In genomic region chr4:89334830-89335229, GRCh38 we compare ENCODE assay signal across 31 cellular contexts.
"Had no signal": no experiment of that assay in that cellular context is flagged by ENCODE, and none has a peak within 500 bp of the region (broad histone marks: within the 10 kb centered on the region; RNA-seq: fewer than 3 reads in every experiment).

No MANE protein-coding gene starts in this region.

- H3K4me3 Mint-ChIP-seq: activated B cell treated with CpG ODN at 0.5 μM for 24 hours; activated CD4-positive, alpha-beta memory T cell treated with anti-CD3 and anti-CD28 coated beads for 36 hours; activated CD4-positive, alpha-beta T cell treated with anti-CD3 and anti-CD28 coated beads, Interleukin-2, amount 10 ng/mL, durations not matched to agents 24 days and 14 days; activated CD8-positive, alpha-beta T cell treated with anti-CD3 and anti-CD28 coated beads for 36 hours; activated naive CD4-positive, alpha-beta T cell treated with anti-CD3 and anti-CD28 coated beads, Interleukin-2, amount 10 ng/mL, durations not matched to agents 7 days and 5 days; activated naive CD4-positive, alpha-beta T cell treated with anti-CD3 and anti-CD28 coated beads, Interleukin-2, amount 50 U/mL, for 24 hours; activated naive CD8-positive, alpha-beta T cell; activated naive CD8-positive, alpha-beta T cell treated with anti-CD3 and anti-CD28 coated beads, Interleukin-2, amount 10 ng/mL, durations not matched to agents 7 days and 5 days; activated T-cell treated with anti-CD3 and anti-CD28 coated beads, Interleukin-2, amount 50 U/mL, for 24 hours; T-helper 1 cell treated with Interleukin-12 subunit alpha and Interleukin-12 subunit beta and Interleukin-4 antibody, amounts not matched to agents 30 μg/mL and 1 μg/mL, for 36 hours; T-helper 2 cell treated with Interferon-gamma antibody and Interleukin-4, amounts not matched to agents 5 μg/mL and 100 μg/mL, for 36 hours had no signal

- H3K27ac Mint-ChIP-seq: activated B cell treated with CpG ODN at 0.5 μM for 24 hours; activated CD4-positive, alpha-beta memory T cell treated with anti-CD3 and anti-CD28 coated beads for 36 hours; activated CD4-positive, alpha-beta T cell treated with anti-CD3 and anti-CD28 coated beads, Interleukin-2, amount 10 ng/mL, durations not matched to agents 24 days and 14 days; activated CD8-positive, alpha-beta T cell treated with anti-CD3 and anti-CD28 coated beads for 36 hours; activated naive CD4-positive, alpha-beta T cell treated with anti-CD3 and anti-CD28 coated beads, Interleukin-2, amount 10 ng/mL, durations not matched to agents 7 days and 5 days; activated naive CD4-positive, alpha-beta T cell treated with anti-CD3 and anti-CD28 coated beads, Interleukin-2, amount 50 U/mL, for 24 hours; activated naive CD8-positive, alpha-beta T cell; activated naive CD8-positive, alpha-beta T cell treated with anti-CD3 and anti-CD28 coated beads, Interleukin-2, amount 10 ng/mL, durations not matched to agents 7 days and 5 days; activated T-cell treated with anti-CD3 and anti-CD28 coated beads, Interleukin-2, amount 50 U/mL, for 24 hours; activated T-helper 2 cell treated with anti-CD3 and anti-CD28 coated beads, Interferon-gamma antibody, Interleukin-2, Interleukin-4, amounts not matched to agents 10 μg/mL and 5 μg/mL and 100 μg/mL, durations not matched to agents 14 hours and 24 hours and 36 hours; T-helper 1 cell treated with Interleukin-12 subunit alpha and Interleukin-12 subunit beta and Interleukin-4 antibody, amounts not matched to agents 30 μg/mL and 1 μg/mL, for 36 hours; T-helper 2 cell treated with Interferon-gamma antibody and Interleukin-4, amounts not matched to agents 5 μg/mL and 100 μg/mL, for 36 hours had no signal

- DNase-seq: activated B cell treated with CpG ODN at 0.5 μM for 24 hours; activated CD4-positive, alpha-beta memory T cell treated with anti-CD3 and anti-CD28 coated beads for 36 hours; activated CD4-positive, alpha-beta T cell treated with anti-CD3 and anti-CD28 coated beads for 4 hours; activated CD4-positive, alpha-beta T cell treated with anti-CD3 and anti-CD28 coated beads, Interleukin-2, amount 10 ng/mL, durations not matched to agents 24 days and 14 days; activated CD4-positive, alpha-beta T cell treated with anti-CD3 and anti-CD28 coated beads, Interleukin-2, amount 50 U/mL, for 1 hour; activated CD4-positive, alpha-beta T cell treated with anti-CD3 and anti-CD28 coated beads, Interleukin-2, amount 50 U/mL, for 4 hours; activated CD4-positive, CD25-positive, alpha-beta regulatory T cell treated with anti-CD3 and anti-CD28 coated beads, Interleukin-2, amount 50 U/mL, for 72 hours; activated CD8-positive, alpha-beta memory T cell treated with anti-CD3 and anti-CD28 coated beads, Interleukin-2, amount 50 U/mL, for 4 hours; activated CD8-positive, alpha-beta T cell treated with anti-CD3 and anti-CD28 coated beads for 36 hours; activated effector memory CD4-positive, alpha-beta T cell treated with Interleukin-2 at 50 U/mL for 16 hours; activated gamma-delta T cell; activated naive CD4-positive, alpha-beta T cell treated with anti-CD3 and anti-CD28 coated beads, Interleukin-2, amount 10 ng/mL, durations not matched to agents 7 days and 5 days; activated naive CD4-positive, alpha-beta T cell treated with Interleukin-2 at 50 U/mL for 16 hours; activated naive CD8-positive, alpha-beta T cell treated with anti-CD3 and anti-CD28 coated beads, Interleukin-2, amount 10 ng/mL, durations not matched to agents 7 days and 5 days; activated T-cell treated with anti-CD3 and anti-CD28 coated beads, Interleukin-2, amount 50 U/mL, for 24 hours; activated T-cell treated with anti-CD3 and anti-CD28 coated beads, Interleukin-2, amount 50 U/mL, for 48 hours; adrenal gland; amniotic stem cell; aorta; body of pancreas; brain microvascular endothelial cell; central memory CD4-positive, alpha-beta T cell; T-helper 1 cell; T-helper 2 cell; T-helper 9 cell had no signal

- H3K9me3 ChIP-seq: adrenal gland, body of pancreas, breast epithelium had no signal

- H3K36me3 ChIP-seq: adrenal gland, brain microvascular endothelial cell, breast epithelium had no signal

- H3K4me1 ChIP-seq: adrenal gland, breast epithelium had no signal

- H3K27me3 Mint-ChIP-seq: activated CD4-positive, alpha-beta memory T cell treated with anti-CD3 and anti-CD28 coated beads for 36 hours; activated CD4-positive, alpha-beta T cell treated with anti-CD3 and anti-CD28 coated beads, Interleukin-2, amount 10 ng/mL, durations not matched to agents 24 days and 14 days; activated CD8-positive, alpha-beta T cell treated with anti-CD3 and anti-CD28 coated beads for 36 hours; activated naive CD4-positive, alpha-beta T cell treated with anti-CD3 and anti-CD28 coated beads, Interleukin-2, amount 10 ng/mL, durations not matched to agents 7 days and 5 days; activated naive CD4-positive, alpha-beta T cell treated with anti-CD3 and anti-CD28 coated beads, Interleukin-2, amount 50 U/mL, for 24 hours; activated naive CD8-positive, alpha-beta T cell; activated naive CD8-positive, alpha-beta T cell treated with anti-CD3 and anti-CD28 coated beads, Interleukin-2, amount 10 ng/mL, durations not matched to agents 7 days and 5 days; activated T-cell treated with anti-CD3 and anti-CD28 coated beads, Interleukin-2, amount 50 U/mL, for 24 hours had no signal

- H3K4me3 ChIP-seq: adrenal gland, body of pancreas, breast epithelium had no signal

- H3K9me3 Mint-ChIP-seq: activated B cell treated with CpG ODN at 0.5 μM for 24 hours; activated CD4-positive, alpha-beta memory T cell treated with anti-CD3 and anti-CD28 coated beads for 36 hours; activated CD8-positive, alpha-beta T cell treated with anti-CD3 and anti-CD28 coated beads for 36 hours; activated naive CD4-positive, alpha-beta T cell treated with anti-CD3 and anti-CD28 coated beads, Interleukin-2, amount 10 ng/mL, durations not matched to agents 7 days and 5 days; activated naive CD4-positive, alpha-beta T cell treated with anti-CD3 and anti-CD28 coated beads, Interleukin-2, amount 50 U/mL, for 24 hours; activated T-cell treated with anti-CD3 and anti-CD28 coated beads, Interleukin-2, amount 50 U/mL, for 24 hours; activated T-helper 2 cell treated with anti-CD3 and anti-CD28 coated beads, Interferon-gamma antibody, Interleukin-2, Interleukin-4, amounts not matched to agents 10 μg/mL and 5 μg/mL and 100 μg/mL, durations not matched to agents 14 hours and 24 hours and 36 hours; T-helper 2 cell treated with Interferon-gamma antibody and Interleukin-4, amounts not matched to agents 5 μg/mL and 100 μg/mL, for 36 hours had no signal

- H3K4me1 Mint-ChIP-seq: activated naive CD4-positive, alpha-beta T cell treated with anti-CD3 and anti-CD28 coated beads, Interleukin-2, amount 50 U/mL, for 24 hours had no signal

- H3K36me3 Mint-ChIP-seq: activated CD4-positive, alpha-beta memory T cell treated with anti-CD3 and anti-CD28 coated beads for 36 hours; activated naive CD4-positive, alpha-beta T cell treated with anti-CD3 and anti-CD28 coated beads, Interleukin-2, amount 50 U/mL, for 24 hours; activated naive CD8-positive, alpha-beta T cell had no signal

- ATAC-seq: activated CD8-positive, alpha-beta T cell treated with anti-CD3 and anti-CD28 coated beads for 36 hours; body of pancreas had no signal
